Comparison of ENCODE assay signal across 34 cellular contexts in the genomic region with DNA sequence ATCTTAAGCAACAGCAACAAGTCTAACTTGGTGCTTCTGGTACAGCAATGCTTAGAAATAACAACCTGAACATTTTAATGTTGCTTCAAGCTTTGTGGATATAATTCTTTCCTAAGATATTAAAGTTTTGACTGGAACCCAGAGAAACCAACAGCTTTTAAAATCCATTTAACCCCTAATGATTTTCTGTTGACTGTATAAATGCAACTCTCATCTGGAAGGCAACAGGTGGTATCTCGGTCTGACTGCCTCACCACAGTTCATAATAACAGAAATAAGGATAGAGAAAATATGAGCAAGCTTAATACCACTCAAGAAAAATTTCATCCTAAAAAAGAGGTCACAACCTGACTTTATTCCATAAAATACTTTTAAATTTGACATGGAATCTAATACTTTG.
"Had no signal": no experiment of that assay in that cellular context is flagged by ENCODE, and none has a peak within 500 bp of the region (broad histone marks: within the 10 kb centered on the region; RNA-seq: fewer than 3 reads in every experiment).

No MANE protein-coding gene starts in this region.

- H3K27me3 ChIP-seq: MG63 had no signal

- H3K4me3 ChIP-seq: MG63 had no signal

- H3K9me3 ChIP-seq: MG63 had no signal

- DNase-seq: Karpas-422, Kasumi-1, MG63, MM.1S, MV-4-11, NCI-H1048, NCI-H1092, NCI-H1092 treated with DMSO at 0.1 percent for 48 hours, NCI-H1105, NCI-H1105 treated with DMSO at 0.1 percent for 48 hours, NCI-H1417, NCI-H1417 treated with DMSO at 0.1 percent for 48 hours, NCI-H1436, NCI-H1436 treated with DMSO at 0.1 percent for 48 hours, NCI-H146, NCI-H1694, NCI-H1694 treated with DMSO at 0.1 percent for 48 hours, NCI-H187, NCI-H187 treated with DMSO at 0.1 percent for 48 hours, NCI-H1930, NCI-H2029, NCI-H2029 treated with DMSO at 0.1 percent for 48 hours, NCI-H2081, NCI-H2081 treated with DMSO at 0.1 percent for 48 hours, NCI-H2107, NCI-H2171, NCI-H2171 treated with DMSO at 0.1 percent for 48 hours, NCI-H2227 treated with DMSO at 0.1 percent for 48 hours, NCI-H226, NCI-H345, NCI-H446, NCI-H446 treated with DMSO at 0.1 percent for 48 hours, NCI-H510A, NCI-H510A treated with DMSO at 0.1 percent for 48 hours had no signal
